In the genomic region with DNA sequence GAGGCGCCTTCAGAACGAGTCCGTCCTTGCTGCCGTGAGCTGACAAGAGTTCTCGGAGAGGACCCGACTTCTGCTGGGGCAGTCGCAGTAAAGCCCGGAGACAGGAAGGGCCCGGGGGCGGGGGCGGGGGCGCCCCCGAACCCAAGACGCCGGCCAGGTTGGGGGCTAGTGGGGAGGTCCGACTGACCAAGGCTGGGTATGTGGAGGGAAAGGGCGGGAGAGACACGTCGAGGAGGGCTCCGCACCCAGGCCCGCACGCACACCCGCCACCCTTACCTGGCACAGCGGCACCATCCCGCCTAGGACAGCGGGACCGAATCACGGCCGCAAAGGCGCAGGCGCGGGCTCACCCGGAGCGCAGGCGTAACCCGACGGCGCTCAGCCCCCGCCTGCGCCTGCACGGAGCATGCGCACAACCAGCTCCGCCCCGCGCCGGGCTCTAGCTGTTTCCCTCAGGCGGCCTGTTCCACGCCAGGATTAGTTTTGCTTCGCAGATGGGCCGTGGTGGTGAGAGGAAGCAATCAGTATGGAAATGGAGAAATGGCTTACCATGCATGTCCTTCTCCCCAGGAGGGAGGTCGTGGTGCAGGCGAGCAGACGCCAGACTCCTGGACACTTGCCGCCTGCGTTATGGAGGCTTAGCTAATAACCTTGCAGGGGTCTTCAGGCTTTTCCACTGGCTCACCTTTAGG, we compare ENCODE assay signal across 1 cellular context.
TF ChIP-seq lines count a peak whose summit lies in the region.

A gene with protein sequence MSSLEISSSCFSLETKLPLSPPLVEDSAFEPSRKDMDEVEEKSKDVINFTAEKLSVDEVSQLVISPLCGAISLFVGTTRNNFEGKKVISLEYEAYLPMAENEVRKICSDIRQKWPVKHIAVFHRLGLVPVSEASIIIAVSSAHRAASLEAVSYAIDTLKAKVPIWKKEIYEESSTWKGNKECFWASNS (minus strand): TSS at position 322 of the 692 bp plus-strand sequence. CDS start 2,583 bp downstream, outside the sequence.

TF ChIP-seq in HepG2, 621 proteins besides CTCF, POLR2A, EP300 and RAD21 (continued from another document and continues in another):
- TF ChIP-seq, protein P1, sequence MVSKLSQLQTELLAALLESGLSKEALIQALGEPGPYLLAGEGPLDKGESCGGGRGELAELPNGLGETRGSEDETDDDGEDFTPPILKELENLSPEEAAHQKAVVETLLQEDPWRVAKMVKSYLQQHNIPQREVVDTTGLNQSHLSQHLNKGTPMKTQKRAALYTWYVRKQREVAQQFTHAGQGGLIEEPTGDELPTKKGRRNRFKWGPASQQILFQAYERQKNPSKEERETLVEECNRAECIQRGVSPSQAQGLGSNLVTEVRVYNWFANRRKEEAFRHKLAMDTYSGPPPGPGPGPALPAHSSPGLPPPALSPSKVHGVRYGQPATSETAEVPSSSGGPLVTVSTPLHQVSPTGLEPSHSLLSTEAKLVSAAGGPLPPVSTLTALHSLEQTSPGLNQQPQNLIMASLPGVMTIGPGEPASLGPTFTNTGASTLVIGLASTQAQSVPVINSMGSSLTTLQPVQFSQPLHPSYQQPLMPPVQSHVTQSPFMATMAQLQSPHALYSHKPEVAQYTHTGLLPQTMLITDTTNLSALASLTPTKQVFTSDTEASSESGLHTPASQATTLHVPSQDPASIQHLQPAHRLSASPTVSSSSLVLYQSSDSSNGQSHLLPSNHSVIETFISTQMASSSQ (IDR thresholded peaks at IDR 0.05; ENCODE audit: low read depth) = no peak
- TF ChIP-seq, protein P1 (CRISPR knock-in tag; IDR thresholded peaks at IDR 0.05; ENCODE audit: borderline replicate concordance) = no peak
- TF ChIP-seq NR3C1 (CRISPR knock-in tag; IDR thresholded peaks at IDR 0.05) = no peak
- TF ChIP-seq ZFP41 (CRISPR knock-in tag; IDR thresholded peaks at IDR 0.05; ENCODE audit: borderline replicate concordance) = no peak
- no peak for TF ChIP-seq NFE2L1 (CRISPR knock-in tag; IDR thresholded peaks at IDR 0.05; ENCODE audit: borderline replicate concordance)
- TF ChIP-seq MED8 (CRISPR knock-in tag; IDR thresholded peaks at IDR 0.05; ENCODE audit: insufficient replicate concordance) = no peak
- no peak for TF ChIP-seq ZBTB21 (CRISPR knock-in tag; IDR thresholded peaks at IDR 0.05)
- no peak for TF ChIP-seq ZNF484 (CRISPR knock-in tag; IDR thresholded peaks at IDR 0.05; ENCODE audit: borderline replicate concordance, low read depth)
- peak; percentile 43 for TF ChIP-seq HNRNPK (IDR thresholded peaks at IDR 0.05; ENCODE audit: low read depth, low read length, poor library complexity, severe bottlenecking)
- TF ChIP-seq ZSCAN29 (CRISPR knock-in tag; conservative IDR thresholded peaks at IDR 0.05) = no peak
- no peak for TF ChIP-seq PHF5A (CRISPR knock-in tag; IDR thresholded peaks at IDR 0.05; ENCODE audit: low read depth, unreplicated experiment)
- peak; percentile 82 for TF ChIP-seq SALL1 (CRISPR knock-in tag; IDR thresholded peaks at IDR 0.05)
- TF ChIP-seq SOX6 (IDR thresholded peaks at IDR 0.05) = no peak
- peak; percentile 47 for TF ChIP-seq SOX6 (CRISPR knock-in tag; IDR thresholded peaks at IDR 0.05)
- peak; percentile 58; the same call in 1 of the 2 replicates for TF ChIP-seq ZBTB43 (CRISPR knock-in tag; conservative IDR thresholded peaks at IDR 0.05)
- no peak for TF ChIP-seq FOXK2 (IDR thresholded peaks at IDR 0.05)
- TF ChIP-seq RFXANK (CRISPR knock-in tag; IDR thresholded peaks at IDR 0.05) = no peak; the same call in 1 of the 2 replicates
- TF ChIP-seq THAP8 (CRISPR knock-in tag; IDR thresholded peaks at IDR 0.05; ENCODE audit: borderline replicate concordance) = peak; percentile 88; the same call in 1 of the 2 replicates
- no peak for TF ChIP-seq CREB1 (IDR thresholded peaks at IDR 0.05)
- no peak for TF ChIP-seq CREB1 (CRISPR knock-in tag; IDR thresholded peaks at IDR 0.05)
- no peak for TF ChIP-seq SP1 (IDR thresholded peaks at IDR 0.05)
- TF ChIP-seq SP1 (CRISPR knock-in tag; IDR thresholded peaks at IDR 0.05) = no peak
- no peak for TF ChIP-seq MNT (IDR thresholded peaks at IDR 0.05)
- peak; percentile 53; the same call in 1 of the 2 replicates for TF ChIP-seq TGIF2 (CRISPR knock-in tag; IDR thresholded peaks at IDR 0.05)
- TF ChIP-seq ZNF263 (CRISPR knock-in tag; IDR thresholded peaks at IDR 0.05) = no peak
- TF ChIP-seq ZNF737 (CRISPR knock-in tag; IDR thresholded peaks at IDR 0.05; ENCODE audit: borderline replicate concordance) = peak; percentile 33; the same call in 1 of the 2 replicates
- no peak for TF ChIP-seq SMAD1 (CRISPR knock-in tag; IDR thresholded peaks at IDR 0.05; ENCODE audit: borderline replicate concordance, low read depth)
- TF ChIP-seq ZNF230 (CRISPR knock-in tag; IDR thresholded peaks at IDR 0.05) = peak; percentile 71; the same call in 1 of the 2 replicates
- TF ChIP-seq KDM6A (CRISPR knock-in tag; IDR thresholded peaks at IDR 0.05; ENCODE audit: low read depth) = no peak
- no peak for TF ChIP-seq ZNF530 (CRISPR knock-in tag; IDR thresholded peaks at IDR 0.05; ENCODE audit: low read depth)
- TF ChIP-seq ZNF672 (CRISPR knock-in tag; IDR thresholded peaks at IDR 0.05) = no peak
- no peak for TF ChIP-seq NFRKB (IDR thresholded peaks at IDR 0.05)
- TF ChIP-seq ZBTB20 (CRISPR knock-in tag; IDR thresholded peaks at IDR 0.05; ENCODE audit: borderline replicate concordance, low read depth) = peak; percentile 33; the same call in 1 of the 2 replicates
- no peak for TF ChIP-seq RBAK (CRISPR knock-in tag; IDR thresholded peaks at IDR 0.05)
- no peak for TF ChIP-seq CHCHD3 (CRISPR knock-in tag; IDR thresholded peaks at IDR 0.05)
- TF ChIP-seq GZF1 (CRISPR knock-in tag; IDR thresholded peaks at IDR 0.05) = peak; percentile 51; the same call in 1 of the 2 replicates
- TF ChIP-seq ZNF782 (CRISPR knock-in tag; IDR thresholded peaks at IDR 0.05; ENCODE audit: borderline replicate concordance) = no peak; the same call in 1 of the 2 replicates
- TF ChIP-seq KLF9 (CRISPR knock-in tag; IDR thresholded peaks at IDR 0.05; ENCODE audit: low read depth) = no peak
- TF ChIP-seq, protein P2, sequence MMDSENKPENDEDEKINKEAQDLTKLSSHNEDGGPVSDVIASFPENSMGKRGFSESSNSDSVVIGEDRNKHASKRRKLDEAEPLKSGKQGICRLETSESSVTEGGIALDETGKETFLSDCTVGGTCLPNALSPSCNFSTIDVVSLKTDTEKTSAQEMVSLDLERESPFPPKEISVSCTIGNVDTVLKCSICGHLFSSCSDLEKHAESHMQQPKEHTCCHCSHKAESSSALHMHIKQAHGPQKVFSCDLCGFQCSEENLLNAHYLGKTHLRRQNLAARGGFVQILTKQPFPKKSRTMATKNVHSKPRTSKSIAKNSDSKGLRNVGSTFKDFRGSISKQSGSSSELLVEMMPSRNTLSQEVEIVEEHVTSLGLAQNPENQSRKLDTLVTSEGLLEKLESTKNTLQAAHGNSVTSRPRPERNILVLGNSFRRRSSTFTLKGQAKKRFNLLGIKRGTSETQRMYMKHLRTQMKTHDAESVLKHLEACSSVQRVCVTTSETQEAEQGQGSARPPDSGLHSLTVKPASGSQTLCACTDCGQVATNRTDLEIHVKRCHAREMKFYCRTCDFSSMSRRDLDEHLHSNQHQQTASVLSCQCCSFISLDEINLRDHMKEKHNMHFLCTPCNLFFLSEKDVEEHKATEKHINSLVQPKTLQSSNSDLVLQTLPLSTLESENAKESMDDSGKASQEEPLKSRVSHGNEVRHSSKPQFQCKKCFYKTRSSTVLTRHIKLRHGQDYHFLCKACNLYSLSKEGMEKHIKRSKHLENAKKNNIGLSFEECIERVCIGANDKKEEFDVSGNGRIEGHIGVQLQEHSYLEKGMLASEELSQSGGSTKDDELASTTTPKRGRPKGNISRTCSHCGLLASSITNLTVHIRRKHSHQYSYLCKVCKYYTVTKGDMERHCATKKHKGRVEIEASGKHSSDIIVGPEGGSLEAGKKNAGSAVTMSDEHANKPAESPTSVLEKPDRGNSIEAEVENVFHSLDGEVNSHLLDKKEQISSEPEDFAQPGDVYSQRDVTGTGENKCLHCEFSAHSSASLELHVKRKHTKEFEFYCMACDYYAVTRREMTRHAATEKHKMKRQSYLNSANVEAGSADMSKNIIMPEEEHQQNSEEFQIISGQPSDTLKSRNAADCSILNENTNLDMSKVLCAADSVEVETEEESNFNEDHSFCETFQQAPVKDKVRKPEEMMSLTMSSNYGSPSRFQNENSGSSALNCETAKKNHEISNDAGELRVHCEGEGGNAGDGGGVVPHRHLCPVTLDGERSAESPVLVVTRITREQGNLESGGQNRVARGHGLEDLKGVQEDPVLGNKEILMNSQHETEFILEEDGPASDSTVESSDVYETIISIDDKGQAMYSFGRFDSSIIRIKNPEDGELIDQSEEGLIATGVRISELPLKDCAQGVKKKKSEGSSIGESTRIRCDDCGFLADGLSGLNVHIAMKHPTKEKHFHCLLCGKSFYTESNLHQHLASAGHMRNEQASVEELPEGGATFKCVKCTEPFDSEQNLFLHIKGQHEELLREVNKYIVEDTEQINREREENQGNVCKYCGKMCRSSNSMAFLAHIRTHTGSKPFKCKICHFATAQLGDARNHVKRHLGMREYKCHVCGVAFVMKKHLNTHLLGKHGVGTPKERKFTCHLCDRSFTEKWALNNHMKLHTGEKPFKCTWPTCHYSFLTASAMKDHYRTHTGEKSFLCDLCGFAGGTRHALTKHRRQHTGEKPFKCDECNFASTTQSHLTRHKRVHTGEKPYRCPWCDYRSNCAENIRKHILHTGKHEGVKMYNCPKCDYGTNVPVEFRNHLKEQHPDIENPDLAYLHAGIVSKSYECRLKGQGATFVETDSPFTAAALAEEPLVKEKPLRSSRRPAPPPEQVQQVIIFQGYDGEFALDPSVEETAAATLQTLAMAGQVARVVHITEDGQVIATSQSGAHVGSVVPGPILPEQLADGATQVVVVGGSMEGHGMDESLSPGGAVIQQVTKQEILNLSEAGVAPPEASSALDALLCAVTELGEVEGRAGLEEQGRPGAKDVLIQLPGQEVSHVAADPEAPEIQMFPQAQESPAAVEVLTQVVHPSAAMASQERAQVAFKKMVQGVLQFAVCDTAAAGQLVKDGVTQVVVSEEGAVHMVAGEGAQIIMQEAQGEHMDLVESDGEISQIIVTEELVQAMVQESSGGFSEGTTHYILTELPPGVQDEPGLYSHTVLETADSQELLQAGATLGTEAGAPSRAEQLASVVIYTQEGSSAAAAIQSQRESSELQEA (CRISPR knock-in tag; IDR thresholded peaks at IDR 0.05; ENCODE audit: not compliant biosample characterization) = no peak
- peak; percentile 13; the same call in 1 of the 2 replicates for TF ChIP-seq KDM5A (IDR thresholded peaks at IDR 0.05; ENCODE audit: borderline replicate concordance, low read length)
- TF ChIP-seq FOXJ3 (CRISPR knock-in tag; IDR thresholded peaks at IDR 0.05; ENCODE audit: borderline replicate concordance) = no peak
- no peak for TF ChIP-seq CBFB (CRISPR knock-in tag; IDR thresholded peaks at IDR 0.05)
- TF ChIP-seq RFX3 (CRISPR knock-in tag; IDR thresholded peaks at IDR 0.05) = no peak
- TF ChIP-seq MAFF (IDR thresholded peaks at IDR 0.05; ENCODE audit: low read depth, low read length) = no peak
